14 cellular contexts compared by ENCODE assay signal in genomic region chr5:60352992-60353391, GRCh38.
"Had no signal": no experiment of that assay in that cellular context is flagged by ENCODE, and none has a peak within 500 bp of the region (broad histone marks: within the 10 kb centered on the region; RNA-seq: fewer than 3 reads in every experiment).

No MANE protein-coding gene starts in this region.

- H3K9me3 ChIP-seq: tibial nerve, uterus had no signal

- DNase-seq: activated B cell treated with CpG ODN at 0.5 μM for 24 hours; activated CD4-positive, alpha-beta memory T cell treated with anti-CD3 and anti-CD28 coated beads, Interleukin-2, amount 10 ng/mL, durations not matched to agents 7 days and 5 days; activated CD4-positive, alpha-beta T cell treated with anti-CD3 and anti-CD28 coated beads for 4 hours; activated naive CD4-positive, alpha-beta T cell; activated T-cell treated with anti-CD3 and anti-CD28 coated beads, Interleukin-2, amount 50 U/mL, for 1 hour; caudate nucleus; hypothalamus; islet precursor cell; stimulated activated naive B cell treated with anti-CD40 and anti-IgM and Interleukin-4, amounts not matched to agents 10 μg/mL and 1 μg/mL and 100 μg/mL, for 72 hours; uterus had no signal

- H3K36me3 ChIP-seq: tibial nerve, uterus had no signal

- H3K4me1 ChIP-seq: tibial nerve, uterus had no signal

- ATAC-seq: activated T-helper 17 cell treated with anti-CD3 and anti-CD28 coated beads, Interleukin-2, amount 50 U/mL, for 72 hours; left lobe of liver; stimulated activated naive B cell treated with anti-CD40 and anti-IgM and Interleukin-4, amounts not matched to agents 10 μg/mL and 1 μg/mL and 100 μg/mL, for 72 hours had no signal

- H3K4me3 ChIP-seq: lung, tibial nerve, uterus had no signal
